15 cellular contexts compared by ENCODE assay signal in genomic region chr3:4343258-4343657, GRCh38. TPM values are rescaled to one million over a fixed set of nuclear protein-coding genes. Genes with fewer than 3 reads are reported as not detected.
DNase-seq lines count a peak whose midpoint lies in the region; TF ChIP-seq lines count a peak whose summit lies in the region.
"Had no signal": no experiment of that assay in that cellular context is flagged by ENCODE, and none has a peak within 500 bp of the region (broad histone marks: within the 10 kb centered on the region; RNA-seq: fewer than 3 reads in every experiment).

No MANE protein-coding gene starts in this region.

- H3K36me3 Mint-ChIP-seq in activated CD4-positive, alpha-beta T cell treated with anti-CD3 and anti-CD28 coated beads, Interleukin-2, amount 10 ng/mL, durations not matched to agents 7 days and 5 days (ENCODE audit: low read depth): peaks cover 4% of the 10 kb centered on the region
- H3K36me3 Mint-ChIP-seq: activated naive CD4-positive, alpha-beta T cell treated with anti-CD3 and anti-CD28 coated beads, Interleukin-2, amount 10 ng/mL, durations not matched to agents 7 days and 5 days had no signal

- DNase-seq in NCI-H1417 (lab: John Stamatoyannopoulos, UW) (peak in 2 of 3 experiments; percentile 4 to 9), NCI-H1417 treated with DMSO at 0.1 percent for 48 hours (lab: John Stamatoyannopoulos, UW) (no peak), OCI-M1 (lab: John Stamatoyannopoulos, UW) (peak; percentile 24), epithelial cell of proximal tubule (ENCODE audit: low read depth) (peak; percentile 22), uterus (no peak), cardiac septum (ENCODE audit: low spot score) (no peak), posterior vena cava (ENCODE audit: low spot score) (no peak)
- no peak for DNase-seq in activated CD4-positive, alpha-beta T cell treated with anti-CD3 and anti-CD28 coated beads, Interleukin-2, amount 10 ng/mL, durations not matched to agents 7 days and 5 days
- DNase-seq: activated naive CD4-positive, alpha-beta T cell treated with anti-CD3 and anti-CD28 coated beads, Interleukin-2, amount 10 ng/mL, durations not matched to agents 7 days and 5 days; DMS153; erythroblast; NCI-H524 treated with DMSO at 0.1 percent for 48 hours; SHP77 treated with DMSO at 0.1 percent for 48 hours had no signal

- no peaks in the 10 kb centered on the region for H3K9me3 ChIP-seq in uterus
- H3K9me3 ChIP-seq: suprapubic skin had no signal

- H3K36me3 ChIP-seq in uterus: no peaks in the 10 kb centered on the region
- H3K36me3 ChIP-seq: suprapubic skin had no signal

- H3K4me1 Mint-ChIP-seq in activated CD4-positive, alpha-beta T cell treated with anti-CD3 and anti-CD28 coated beads, Interleukin-2, amount 10 ng/mL, durations not matched to agents 7 days and 5 days: peaks cover 6% of the 10 kb centered on the region

- H3K4me3 Mint-ChIP-seq in activated CD4-positive, alpha-beta T cell treated with anti-CD3 and anti-CD28 coated beads, Interleukin-2, amount 10 ng/mL, durations not matched to agents 7 days and 5 days: no peak overlapping the region
- H3K4me3 Mint-ChIP-seq: activated naive CD4-positive, alpha-beta T cell treated with anti-CD3 and anti-CD28 coated beads, Interleukin-2, amount 10 ng/mL, durations not matched to agents 7 days and 5 days; memory B cell had no signal

- no peak overlapping the region for H3K27ac Mint-ChIP-seq in activated CD4-positive, alpha-beta T cell treated with anti-CD3 and anti-CD28 coated beads, Interleukin-2, amount 10 ng/mL, durations not matched to agents 7 days and 5 days
- H3K27ac Mint-ChIP-seq: activated naive CD4-positive, alpha-beta T cell treated with anti-CD3 and anti-CD28 coated beads, Interleukin-2, amount 10 ng/mL, durations not matched to agents 7 days and 5 days; memory B cell had no signal

- H3K27ac ChIP-seq in uterus: peak overlapping the region; percentile 76 to 90
- H3K27ac ChIP-seq: suprapubic skin had no signal

- TF ChIP-seq CTCF in epithelial cell of proximal tubule (conservative IDR thresholded peaks at IDR 0.05; ENCODE audit: low read depth, low read length) (no peak), uterus (IDR thresholded peaks at IDR 0.05) (no peak)

- H3K4me1 ChIP-seq in uterus: peaks cover 0 to 24% of the 10 kb centered on the region in 2 donors

- H3K4me3 ChIP-seq in epithelial cell of proximal tubule (ENCODE audit: low read depth, low read length) (no peak overlapping the region), uterus (no peak overlapping the region)
- H3K4me3 ChIP-seq: suprapubic skin had no signal

- POLR2A ChIA-PET in activated CD4-positive, alpha-beta T cell treated with anti-CD3 and anti-CD28 coated beads, Interleukin-2, amount 10 ng/mL, durations not matched to agents 7 days and 5 days (lab: Charles Lee): no interaction called here

- no peaks in the 10 kb centered on the region for H3K27me3 ChIP-seq in uterus
- H3K27me3 ChIP-seq: suprapubic skin had no signal

- H3K27me3 Mint-ChIP-seq in activated CD4-positive, alpha-beta T cell treated with anti-CD3 and anti-CD28 coated beads, Interleukin-2, amount 10 ng/mL, durations not matched to agents 7 days and 5 days: no peaks in the 10 kb centered on the region
- H3K27me3 Mint-ChIP-seq: activated naive CD4-positive, alpha-beta T cell treated with anti-CD3 and anti-CD28 coated beads, Interleukin-2, amount 10 ng/mL, durations not matched to agents 7 days and 5 days; memory B cell had no signal

- CTCF ChIA-PET in activated CD4-positive, alpha-beta T cell treated with anti-CD3 and anti-CD28 coated beads, Interleukin-2, amount 10 ng/mL, durations not matched to agents 7 days and 5 days (lab: Charles Lee): no interaction called here

- no peak for TF ChIP-seq POLR2A in uterus (IDR thresholded peaks at IDR 0.05)

- H3K9me3 Mint-ChIP-seq in activated CD4-positive, alpha-beta T cell treated with anti-CD3 and anti-CD28 coated beads, Interleukin-2, amount 10 ng/mL, durations not matched to agents 7 days and 5 days: no peaks in the 10 kb centered on the region
- H3K9me3 Mint-ChIP-seq: activated naive CD4-positive, alpha-beta T cell treated with anti-CD3 and anti-CD28 coated beads, Interleukin-2, amount 10 ng/mL, durations not matched to agents 7 days and 5 days had no signal

- intact Hi-C loops in uterus (cut with DNase I; ENCODE audit: low total_unique reads): no loop called here
- intact Hi-C loops in cardiac septum (cut with DNase I): no loop called here
- intact Hi-C loops in posterior vena cava (cut with DNase I): no loop called here

RNA-seq across cellular contexts. Expression of gene SETMAR, which starts 40.1 kb away (rescaled TPM):
- total RNA-seq in epithelial cell of proximal tubule (18.4 and 19.5 TPM in 2 replicates), uterus (10 to 100 TPM; 32.3 to 37.6 (median 36.2) TPM), cardiac septum (15.8 TPM), posterior vena cava (10 to 100 TPM; 20.7 to 25.8 TPM)
- 10 to 100 TPM; 14.9 to 15.5 TPM for total RNA-seq in activated CD4-positive, alpha-beta T cell treated with anti-CD3 and anti-CD28 coated beads, Interleukin-2, amount 10 ng/mL, durations not matched to agents 7 days and 5 days

Comparison
In these comparisons a context has a peak if more than half of its experiments do, and no peak if none do; other contexts are left out.
1. DNase-seq: peak in NCI-H1417 (2 of 3), OCI-M1 (single experiment) and epithelial cell of proximal tubule (single experiment); none in NCI-H1417 treated with DMSO at 0.1 percent for 48 hours (single experiment), uterus (0 of 2), cardiac septum (single experiment), activated CD4-positive, alpha-beta T cell treated with anti-CD3 and anti-CD28 coated beads, Interleukin-2, amount 10 ng/mL, durations not matched to agents 7 days and 5 days (single experiment) and posterior vena cava (single experiment).